Comparison of ENCODE assay signal across 35 cellular contexts in the genomic region with DNA sequence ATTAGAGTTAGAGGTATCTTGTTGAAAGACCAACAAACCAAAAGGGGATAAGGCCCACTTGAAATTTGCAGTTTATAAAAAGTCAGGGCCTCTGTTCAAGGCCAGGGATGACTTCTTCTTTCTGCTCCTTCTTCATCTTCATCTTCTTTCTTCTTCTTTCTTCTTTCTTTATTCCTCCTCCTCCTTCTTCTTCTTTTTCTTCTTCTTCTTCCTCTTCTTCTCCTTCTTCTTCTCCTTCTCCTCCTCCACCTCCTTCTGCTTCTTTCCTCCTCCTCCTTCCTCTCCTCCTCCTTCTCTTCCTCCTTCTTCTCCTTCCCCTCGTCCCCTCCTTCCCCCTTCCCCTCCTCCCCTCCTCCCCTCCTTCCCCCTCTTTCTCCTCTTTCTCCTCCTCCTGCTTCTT. TPM values are rescaled to one million over a fixed set of nuclear protein-coding genes. Genes with fewer than 3 reads are reported as not detected.
"Had no signal": no experiment of that assay in that cellular context is flagged by ENCODE, and none has a peak within 500 bp of the region (broad histone marks: within the 10 kb centered on the region; RNA-seq: fewer than 3 reads in every experiment).

No MANE protein-coding gene starts in this region.

- H3K4me3 Mint-ChIP-seq: activated CD8-positive, alpha-beta T cell treated with anti-CD3 and anti-CD28 coated beads for 36 hours; activated naive CD8-positive, alpha-beta T cell; activated T-cell treated with anti-CD3 and anti-CD28 coated beads, Interleukin-2, amount 50 U/mL, for 4 hours; activated T-helper 17 cell treated with anti-CD3 and anti-CD28 coated beads, Interleukin-2, amount 50 U/mL, for 72 hours; central memory CD8-positive, alpha-beta T cell; dendritic cell treated with granulocyte-macrophage colony-stimulating factor and Interleukin-4, amounts not matched to agents 40 ng/mL and 50 ng/mL, for 4 days; effector memory CD8-positive, alpha-beta T cell; T-cell; T-helper 1 cell treated with Interleukin-12 subunit alpha and Interleukin-12 subunit beta and Interleukin-4 antibody, amounts not matched to agents 30 μg/mL and 1 μg/mL, for 36 hours; T-helper 2 cell treated with Interferon-gamma antibody and Interleukin-4, amounts not matched to agents 5 μg/mL and 100 μg/mL, for 36 hours had no signal

- H3K4me3 ChIP-seq: coronary artery, esophagus muscularis mucosa, gastrocnemius medialis, heart left ventricle had no signal

- H3K27me3 ChIP-seq: brain microvascular endothelial cell, gastrocnemius medialis had no signal

- H3K9me3 ChIP-seq: esophagus muscularis mucosa, gastrocnemius medialis, heart left ventricle had no signal

- H3K27ac Mint-ChIP-seq: activated CD8-positive, alpha-beta T cell treated with anti-CD3 and anti-CD28 coated beads for 36 hours; activated naive CD8-positive, alpha-beta T cell; activated T-helper 17 cell treated with anti-CD3 and anti-CD28 coated beads, Interleukin-2, amount 50 U/mL, for 72 hours; dendritic cell treated with granulocyte-macrophage colony-stimulating factor and Interleukin-4, amounts not matched to agents 40 ng/mL and 50 ng/mL, for 4 days; T-cell; T-helper 1 cell treated with Interleukin-12 subunit alpha and Interleukin-12 subunit beta and Interleukin-4 antibody, amounts not matched to agents 30 μg/mL and 1 μg/mL, for 36 hours; T-helper 2 cell treated with Interferon-gamma antibody and Interleukin-4, amounts not matched to agents 5 μg/mL and 100 μg/mL, for 36 hours had no signal

- DNase-seq: activated CD4-positive, alpha-beta T cell treated with anti-CD3 and anti-CD28 coated beads for 1 hour; activated CD4-positive, alpha-beta T cell treated with anti-CD3 and anti-CD28 coated beads for 4 hours; activated CD4-positive, alpha-beta T cell treated with anti-CD3 and anti-CD28 coated beads, Interleukin-2, amount 50 U/mL, for 1 hour; activated CD4-positive, alpha-beta T cell treated with anti-CD3 and anti-CD28 coated beads, Interleukin-2, amount 50 U/mL, for 48 hours; activated CD4-positive, CD25-positive, alpha-beta regulatory T cell; activated CD8-positive, alpha-beta memory T cell treated with anti-CD3 and anti-CD28 coated beads for 24 hours; activated CD8-positive, alpha-beta T cell treated with anti-CD3 and anti-CD28 coated beads for 36 hours; activated effector memory CD4-positive, alpha-beta T cell treated with Interleukin-2 at 50 U/mL for 16 hours; activated gamma-delta T cell treated with Interleukin-2 at 50 U/mL for 16 hours; activated naive CD4-positive, alpha-beta T cell treated with anti-CD3 and anti-CD28 coated beads, Interleukin-2, amount 50 U/mL, for 16 hours; activated naive CD4-positive, alpha-beta T cell treated with Interleukin-2 at 50 U/mL for 16 hours; activated T-cell treated with anti-CD3 and anti-CD28 coated beads, Interleukin-2, amount 50 U/mL, for 4 hours; amniotic stem cell; anterior cingulate cortex; brain microvascular endothelial cell; effector CD4-positive, alpha-beta T cell; effector memory CD8-positive, alpha-beta T cell; erythroblast; foreskin keratinocyte; gastrocnemius medialis; glutamatergic neuron; heart left ventricle; T-cell; T1000 had no signal

- H3K36me3 ChIP-seq: brain microvascular endothelial cell, esophagus muscularis mucosa, gastrocnemius medialis, heart left ventricle had no signal

- H3K27me3 Mint-ChIP-seq: activated CD8-positive, alpha-beta T cell treated with anti-CD3 and anti-CD28 coated beads for 36 hours had no signal

- H3K36me3 Mint-ChIP-seq: activated naive CD8-positive, alpha-beta T cell; T-cell had no signal

- ATAC-seq: activated CD8-positive, alpha-beta T cell treated with anti-CD3 and anti-CD28 coated beads for 36 hours; activated T-cell treated with anti-CD3 and anti-CD28 coated beads, Interleukin-2, amount 50 U/mL, for 4 hours; activated T-helper 17 cell treated with anti-CD3 and anti-CD28 coated beads, Interleukin-2, amount 50 U/mL, for 72 hours; effector memory CD8-positive, alpha-beta T cell; foreskin keratinocyte; gastrocnemius medialis; heart left ventricle; T-cell had no signal

- H3K27ac ChIP-seq: brain microvascular endothelial cell, coronary artery, esophagus muscularis mucosa, foreskin keratinocyte, gastrocnemius medialis, heart left ventricle had no signal

- H3K9me3 Mint-ChIP-seq: activated CD8-positive, alpha-beta T cell treated with anti-CD3 and anti-CD28 coated beads for 36 hours; activated T-cell treated with anti-CD3 and anti-CD28 coated beads, Interleukin-2, amount 50 U/mL, for 4 hours; activated T-helper 17 cell treated with anti-CD3 and anti-CD28 coated beads, Interleukin-2, amount 50 U/mL, for 72 hours; central memory CD8-positive, alpha-beta T cell; effector memory CD8-positive, alpha-beta T cell; T-cell; T-helper 1 cell treated with Interleukin-12 subunit alpha and Interleukin-12 subunit beta and Interleukin-4 antibody, amounts not matched to agents 30 μg/mL and 1 μg/mL, for 36 hours; T-helper 2 cell treated with Interferon-gamma antibody and Interleukin-4, amounts not matched to agents 5 μg/mL and 100 μg/mL, for 36 hours had no signal

- H3K4me1 ChIP-seq: esophagus muscularis mucosa, foreskin keratinocyte, gastrocnemius medialis, heart left ventricle had no signal

- FAIRE-seq: astrocyte, bronchial epithelial cell had no signal

RNA-seq across cellular contexts. Expression of gene CGA, which starts 42.1 kb away (rescaled TPM):
- total RNA-seq: activated CD8-positive, alpha-beta T cell treated with anti-CD3 and anti-CD28 coated beads for 36 hours; activated T-cell treated with anti-CD3 and anti-CD28 coated beads, Interleukin-2, amount 50 U/mL, for 4 hours; bronchial epithelial cell; cardiac septum; esophagus muscularis mucosa; foreskin keratinocyte; gastrocnemius medialis; T-cell had no signal
- polyA plus RNA-seq: foreskin keratinocyte had no signal
